Comparison of ENCODE assay signal across 15 cellular contexts in the genomic region with DNA sequence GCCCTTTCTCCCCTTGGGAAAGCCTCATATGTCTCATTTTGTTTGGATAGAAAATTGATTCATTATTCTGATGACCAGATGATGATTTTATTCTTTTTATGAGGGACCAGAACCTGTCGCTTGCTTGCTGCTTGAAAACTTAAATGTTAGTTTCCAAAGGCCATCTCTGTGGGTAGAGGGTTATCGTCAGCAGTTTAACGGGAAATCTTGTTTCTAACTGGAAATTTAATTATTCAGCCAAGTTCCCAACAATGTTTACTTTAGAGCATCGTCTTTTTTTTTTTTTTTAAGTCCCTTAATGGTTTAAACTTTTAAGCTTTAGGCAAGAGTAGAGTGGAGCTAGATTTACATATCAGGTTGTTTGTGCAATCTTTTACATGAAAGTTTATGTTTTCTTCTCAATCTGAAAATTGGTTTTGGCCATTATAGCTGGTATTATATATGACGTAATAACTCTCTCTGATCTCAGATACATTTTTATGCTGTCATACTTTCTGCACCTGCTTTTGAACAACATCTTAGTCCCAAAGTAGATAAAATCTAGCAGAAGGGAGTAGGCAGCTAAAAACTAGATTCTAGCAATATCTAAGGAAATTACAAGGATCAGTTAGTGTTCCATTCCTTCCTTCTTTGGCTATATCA.
DNase-seq lines count a peak whose midpoint lies in the region; ATAC-seq and TF ChIP-seq lines count a peak whose summit lies in the region.
"Had no signal": no experiment of that assay in that cellular context is flagged by ENCODE, and none has a peak within 500 bp of the region (broad histone marks: within the 10 kb centered on the region; RNA-seq: fewer than 3 reads in every experiment).

No MANE protein-coding gene starts in this region.

- intact Hi-C loops in MCF 10A (cut with micrococcal nuclease) = loop anchor here (5.0 kb wide), 1 partner anchor 83 kb away; no protein-coding TSS in a partner anchor
- intact Hi-C loops in CD4-positive, alpha-beta T cell (cut with DNase I, micrococcal nuclease) = no loop called here

- H3K36me3 Mint-ChIP-seq in MCF 10A (ENCODE audit: insufficient read depth, unreplicated experiment) = peaks cover 46% of the 10 kb centered on the region
- peaks cover 3% of the 10 kb centered on the region for H3K36me3 Mint-ChIP-seq in osteocyte (ENCODE audit: unreplicated experiment)
- no peaks in the 10 kb centered on the region for H3K36me3 Mint-ChIP-seq in CD4-positive, alpha-beta T cell (ENCODE audit: low read depth)

- POLR2A ChIA-PET in MCF 10A (lab: Yijun Ruan, JAX) = interaction anchor here (0.6 to 7.8 kb wide), 16 partner anchors 9 to 828 kb away, joined by 3 to 70 read pairs (median 4); a partner anchor contains a TSS
- POLR2A ChIA-PET in CD4-positive, alpha-beta T cell (lab: Charles Lee) = no interaction called here

- no TSS peak for BruUV-seq in MCF 10A (replicated peaks; lab: Mats Ljungman, UMichigan)

- H3K36me3 ChIP-seq in upper lobe of left lung = no peaks in the 10 kb centered on the region

- TF ChIP-seq CTCF in MCF 10A (IDR thresholded peaks at IDR 0.05; ENCODE audit: unreplicated experiment) (no peak), fibroblast of villous mesenchyme (IDR thresholded peaks at IDR 0.05; ENCODE audit: insufficient read depth, low read depth, low read length) (no peak), osteocyte (IDR thresholded peaks at IDR 0.05) (no peak), upper lobe of left lung (IDR thresholded peaks at IDR 0.05) (no peak)
- TF ChIP-seq CTCF in CD4-positive, alpha-beta T cell (IDR thresholded peaks at IDR 0.05) = no peak

- H3K9me3 Mint-ChIP-seq in MCF 10A (ENCODE audit: unreplicated experiment) (no peaks in the 10 kb centered on the region), osteocyte (ENCODE audit: unreplicated experiment) (no peaks in the 10 kb centered on the region)
- no peaks in the 10 kb centered on the region for H3K9me3 Mint-ChIP-seq in CD4-positive, alpha-beta T cell
- H3K9me3 Mint-ChIP-seq: activated CD4-positive, alpha-beta T cell treated with anti-CD3 and anti-CD28 coated beads, Interleukin-2, amount 10 ng/mL, durations not matched to agents 24 days and 14 days; CD14-positive monocyte had no signal

- H3K27ac Mint-ChIP-seq in MCF 10A (ENCODE audit: low read depth, unreplicated experiment) = peak overlapping the region; percentile 83
- peak overlapping the region; percentile 98 for H3K27ac Mint-ChIP-seq in osteocyte (ENCODE audit: unreplicated experiment)
- H3K27ac Mint-ChIP-seq in CD4-positive, alpha-beta T cell = no peak overlapping the region
- H3K27ac Mint-ChIP-seq: activated CD4-positive, alpha-beta T cell treated with anti-CD3 and anti-CD28 coated beads, Interleukin-2, amount 10 ng/mL, durations not matched to agents 24 days and 14 days had no signal

- H3K4me3 ChIP-seq in fibroblast of villous mesenchyme (ENCODE audit: low read depth, low read length) (no peak overlapping the region), upper lobe of left lung (no peak overlapping the region)
- H3K4me3 ChIP-seq: PC-9 had no signal

- no peaks in the 10 kb centered on the region for H3K27me3 ChIP-seq in upper lobe of left lung
- H3K27me3 ChIP-seq in CD4-positive, alpha-beta T cell (ENCODE audit: control insufficient read depth, insufficient read depth, low read length) = no peaks in the 10 kb centered on the region

- H3K27me3 Mint-ChIP-seq in MCF 10A (ENCODE audit: insufficient read depth, unreplicated experiment) = no peaks in the 10 kb centered on the region
- no peaks in the 10 kb centered on the region for H3K27me3 Mint-ChIP-seq in osteocyte (ENCODE audit: unreplicated experiment)
- H3K27me3 Mint-ChIP-seq in CD4-positive, alpha-beta T cell = no peaks in the 10 kb centered on the region
- H3K27me3 Mint-ChIP-seq: activated CD4-positive, alpha-beta T cell treated with anti-CD3 and anti-CD28 coated beads, Interleukin-2, amount 10 ng/mL, durations not matched to agents 24 days and 14 days had no signal

- TF ChIP-seq POLR2A in upper lobe of left lung (IDR thresholded peaks at IDR 0.05) = no peak

- H3K4me1 Mint-ChIP-seq in MCF 10A (ENCODE audit: insufficient read depth, unreplicated experiment) (peaks cover 72% of the 10 kb centered on the region), osteocyte (ENCODE audit: unreplicated experiment) (peaks cover 88% of the 10 kb centered on the region)
- H3K4me1 Mint-ChIP-seq in CD4-positive, alpha-beta T cell (ENCODE audit: low read depth) = peaks cover 42% of the 10 kb centered on the region

- H3K9me3 ChIP-seq in upper lobe of left lung = no peaks in the 10 kb centered on the region
- no peaks in the 10 kb centered on the region for H3K9me3 ChIP-seq in CD4-positive, alpha-beta T cell (ENCODE audit: control insufficient read depth, low read length)

- DNase-seq in MCF 10A (ENCODE audit: unreplicated experiment) (no peak), fibroblast of villous mesenchyme (ENCODE audit: low read depth) (peak; percentile 85), osteocyte (ENCODE audit: extremely low spot score, unreplicated experiment) (no peak), upper lobe of left lung (no peak), cerebellar cortex (ENCODE audit: low spot score) (no peak)
- DNase-seq in CD4-positive, alpha-beta T cell = no peak
- DNase-seq in stimulated activated CD8-positive, alpha-beta memory T cell treated with anti-CD3 and anti-CD28 coated beads, Interleukin-4, amount 100 ng/mL, for 48 hours = no peak
- DNase-seq: activated CD4-positive, alpha-beta T cell treated with anti-CD3 and anti-CD28 coated beads, Interleukin-2, amount 10 ng/mL, durations not matched to agents 24 days and 14 days; NCI-H1092 treated with DMSO at 0.1 percent for 48 hours; NCI-H446; PC-9; stimulated activated CD4-positive, alpha-beta T cell treated with anti-CD3 and anti-CD28 coated beads, Interleukin-4, amount 100 ng/mL, for 24 hours; stimulated activated naive CD4-positive, alpha-beta T cell treated with Interleukin-2 at 50 U/mL for 16 hours; T-helper 2 cell had no signal

- no peak for ATAC-seq in upper lobe of left lung (ENCODE audit: low FRiP score in 2 of 2)
- ATAC-seq in CD4-positive, alpha-beta T cell (ENCODE audit: poor library complexity) = no peak

- H3K4me3 Mint-ChIP-seq in MCF 10A (ENCODE audit: unreplicated experiment) (peak overlapping the region; percentile 39), osteocyte (ENCODE audit: unreplicated experiment) (peak overlapping the region; percentile 18)
- no peak overlapping the region for H3K4me3 Mint-ChIP-seq in CD4-positive, alpha-beta T cell
- H3K4me3 Mint-ChIP-seq: activated CD4-positive, alpha-beta T cell treated with anti-CD3 and anti-CD28 coated beads, Interleukin-2, amount 10 ng/mL, durations not matched to agents 24 days and 14 days had no signal

- peak in 1 of 4 donors; percentile 38 for TF ChIP-seq EP300 in upper lobe of left lung (IDR thresholded peaks at IDR 0.05)

- CTCF ChIA-PET in MCF 10A (lab: Yijun Ruan, JAX) = interaction anchor here (0.6 to 1.2 kb wide), 5 partner anchors 19 to 92 kb away, joined by 3 to 4 read pairs (median 3); no protein-coding TSS in a partner anchor
- CTCF ChIA-PET in CD4-positive, alpha-beta T cell (lab: Charles Lee) = interaction anchor here (0.7 kb wide), 1 partner anchor 128 kb away, joined by 3 read pairs; no protein-coding TSS in a partner anchor

- WGBS in upper lobe of left lung, 2 donors = 63 to 71% methylated on average over 5 of the region's 5 CpGs

- H3K4me1 ChIP-seq in upper lobe of left lung = peaks cover 64 to 87% (median 82%) of the 10 kb centered on the region in 4 donors

- peak overlapping the region; percentile 47 to 84 (median 69) for H3K27ac ChIP-seq in upper lobe of left lung
- H3K27ac ChIP-seq in CD4-positive, alpha-beta T cell (ENCODE audit: low read depth, low read length) = no peak overlapping the region
- H3K27ac ChIP-seq: PC-9 had no signal
